In genomic region chr3:170759511-170760173, GRCh38 we compare ENCODE assay signal across 9 cellular contexts.
"Had no signal": no experiment of that assay in that cellular context is flagged by ENCODE, and none has a peak within 500 bp of the region (broad histone marks: within the 10 kb centered on the region; RNA-seq: fewer than 3 reads in every experiment).

No MANE protein-coding gene starts in this region.

- H3K4me3 Mint-ChIP-seq: activated CD4-positive, alpha-beta memory T cell treated with anti-CD3 and anti-CD28 coated beads, Interleukin-2, amount 10 ng/mL, durations not matched to agents 7 days and 5 days; activated naive CD4-positive, alpha-beta T cell treated with anti-CD3 and anti-CD28 coated beads for 36 hours; stimulated activated memory B cell treated with anti-CD40 and anti-IgM and Interleukin-4, amounts not matched to agents 10 μg/mL and 1 μg/mL and 100 μg/mL, for 72 hours had no signal

- H3K9me3 Mint-ChIP-seq: activated CD4-positive, alpha-beta memory T cell treated with anti-CD3 and anti-CD28 coated beads, Interleukin-2, amount 10 ng/mL, durations not matched to agents 7 days and 5 days; activated naive CD4-positive, alpha-beta T cell treated with anti-CD3 and anti-CD28 coated beads for 36 hours; stimulated activated memory B cell treated with anti-CD40 and anti-IgM and Interleukin-4, amounts not matched to agents 10 μg/mL and 1 μg/mL and 100 μg/mL, for 72 hours had no signal

- H3K9me3 ChIP-seq: tibial nerve had no signal

- H3K4me1 Mint-ChIP-seq: activated CD4-positive, alpha-beta memory T cell treated with anti-CD3 and anti-CD28 coated beads, Interleukin-2, amount 10 ng/mL, durations not matched to agents 7 days and 5 days; stimulated activated memory B cell treated with anti-CD40 and anti-IgM and Interleukin-4, amounts not matched to agents 10 μg/mL and 1 μg/mL and 100 μg/mL, for 72 hours had no signal

- H3K36me3 ChIP-seq: tibial nerve had no signal

- H3K27ac Mint-ChIP-seq: activated CD4-positive, alpha-beta memory T cell treated with anti-CD3 and anti-CD28 coated beads, Interleukin-2, amount 10 ng/mL, durations not matched to agents 7 days and 5 days; activated naive CD4-positive, alpha-beta T cell treated with anti-CD3 and anti-CD28 coated beads for 36 hours; stimulated activated memory B cell treated with anti-CD40 and anti-IgM and Interleukin-4, amounts not matched to agents 10 μg/mL and 1 μg/mL and 100 μg/mL, for 72 hours had no signal

- H3K27me3 ChIP-seq: tibial nerve had no signal

- H3K4me3 ChIP-seq: tibial nerve had no signal

- DNase-seq: activated CD4-positive, alpha-beta memory T cell treated with anti-CD3 and anti-CD28 coated beads, Interleukin-2, amount 10 ng/mL, durations not matched to agents 7 days and 5 days; activated naive CD4-positive, alpha-beta T cell treated with anti-CD3 and anti-CD28 coated beads for 36 hours; central memory CD4-positive, alpha-beta T cell; cortex of kidney; glutamatergic neuron; posterior cingulate gyrus; right cardiac atrium had no signal

- H3K36me3 Mint-ChIP-seq: stimulated activated memory B cell treated with anti-CD40 and anti-IgM and Interleukin-4, amounts not matched to agents 10 μg/mL and 1 μg/mL and 100 μg/mL, for 72 hours had no signal

- ATAC-seq: right cardiac atrium; stimulated activated memory B cell treated with anti-CD40 and anti-IgM and Interleukin-4, amounts not matched to agents 10 μg/mL and 1 μg/mL and 100 μg/mL, for 72 hours had no signal
